1 cellular context compared by ENCODE assay signal in the genomic region with DNA sequence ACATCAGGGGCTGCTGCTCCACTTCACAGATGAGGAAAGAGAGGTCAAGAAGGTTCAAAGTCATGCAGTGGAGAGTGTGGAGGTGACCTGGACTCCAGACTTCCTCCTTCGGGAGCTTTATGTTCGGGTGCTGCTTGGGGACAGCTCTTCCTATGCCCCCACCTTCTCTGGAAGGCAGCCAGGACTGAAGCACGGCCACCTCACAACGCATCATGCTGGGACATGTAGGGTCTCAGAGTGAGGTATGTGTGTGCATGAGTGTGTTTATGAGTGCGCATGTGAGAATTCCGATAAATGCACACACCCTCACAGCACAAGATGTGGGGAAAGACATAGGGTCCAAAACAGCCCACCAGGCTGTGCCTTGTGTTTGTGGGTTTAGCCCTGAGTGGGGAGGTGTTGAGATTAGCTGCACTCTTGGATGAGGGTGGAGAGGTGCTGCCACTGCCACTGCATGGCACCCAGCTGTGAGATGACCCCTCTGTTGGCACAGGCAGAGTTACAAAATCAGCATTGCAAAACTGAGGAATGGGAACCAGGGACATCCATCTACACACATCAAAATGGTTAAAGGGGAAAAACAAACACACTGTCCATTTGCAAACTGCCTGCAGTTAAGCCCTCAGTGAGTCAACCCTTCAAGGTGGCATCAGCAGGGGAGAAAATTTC.
TF ChIP-seq lines count a peak whose summit lies in the region.

No MANE protein-coding gene starts in this region.

TF ChIP-seq in HepG2, 621 proteins besides CTCF, POLR2A, EP300 and RAD21 (continued from another document):
- TF ChIP-seq KDM2A (CRISPR knock-in tag; IDR thresholded peaks at IDR 0.05; ENCODE audit: borderline replicate concordance, low read depth) (0 out of 2 replicates have a peak, but pooled peaks have one; percentile 19), SIX1 (CRISPR knock-in tag; IDR thresholded peaks at IDR 0.05; ENCODE audit: borderline replicate concordance) (no peak), GPN1 (CRISPR knock-in tag; IDR thresholded peaks at IDR 0.05; ENCODE audit: borderline replicate concordance) (no peak), ONECUT2 (CRISPR knock-in tag; IDR thresholded peaks at IDR 0.05) (no peak), CEBPG (CRISPR knock-in tag; IDR thresholded peaks at IDR 0.05) (peak; percentile 62)
- TF ChIP-seq, protein P1, sequence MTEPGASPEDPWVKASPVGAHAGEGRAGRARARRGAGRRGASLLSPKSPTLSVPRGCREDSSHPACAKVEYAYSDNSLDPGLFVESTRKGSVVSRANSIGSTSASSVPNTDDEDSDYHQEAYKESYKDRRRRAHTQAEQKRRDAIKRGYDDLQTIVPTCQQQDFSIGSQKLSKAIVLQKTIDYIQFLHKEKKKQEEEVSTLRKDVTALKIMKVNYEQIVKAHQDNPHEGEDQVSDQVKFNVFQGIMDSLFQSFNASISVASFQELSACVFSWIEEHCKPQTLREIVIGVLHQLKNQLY (CRISPR knock-in tag; IDR thresholded peaks at IDR 0.05), result 0 out of 2 replicates have a peak, but pooled peaks have one; percentile 22
- TF ChIP-seq, protein P2, sequence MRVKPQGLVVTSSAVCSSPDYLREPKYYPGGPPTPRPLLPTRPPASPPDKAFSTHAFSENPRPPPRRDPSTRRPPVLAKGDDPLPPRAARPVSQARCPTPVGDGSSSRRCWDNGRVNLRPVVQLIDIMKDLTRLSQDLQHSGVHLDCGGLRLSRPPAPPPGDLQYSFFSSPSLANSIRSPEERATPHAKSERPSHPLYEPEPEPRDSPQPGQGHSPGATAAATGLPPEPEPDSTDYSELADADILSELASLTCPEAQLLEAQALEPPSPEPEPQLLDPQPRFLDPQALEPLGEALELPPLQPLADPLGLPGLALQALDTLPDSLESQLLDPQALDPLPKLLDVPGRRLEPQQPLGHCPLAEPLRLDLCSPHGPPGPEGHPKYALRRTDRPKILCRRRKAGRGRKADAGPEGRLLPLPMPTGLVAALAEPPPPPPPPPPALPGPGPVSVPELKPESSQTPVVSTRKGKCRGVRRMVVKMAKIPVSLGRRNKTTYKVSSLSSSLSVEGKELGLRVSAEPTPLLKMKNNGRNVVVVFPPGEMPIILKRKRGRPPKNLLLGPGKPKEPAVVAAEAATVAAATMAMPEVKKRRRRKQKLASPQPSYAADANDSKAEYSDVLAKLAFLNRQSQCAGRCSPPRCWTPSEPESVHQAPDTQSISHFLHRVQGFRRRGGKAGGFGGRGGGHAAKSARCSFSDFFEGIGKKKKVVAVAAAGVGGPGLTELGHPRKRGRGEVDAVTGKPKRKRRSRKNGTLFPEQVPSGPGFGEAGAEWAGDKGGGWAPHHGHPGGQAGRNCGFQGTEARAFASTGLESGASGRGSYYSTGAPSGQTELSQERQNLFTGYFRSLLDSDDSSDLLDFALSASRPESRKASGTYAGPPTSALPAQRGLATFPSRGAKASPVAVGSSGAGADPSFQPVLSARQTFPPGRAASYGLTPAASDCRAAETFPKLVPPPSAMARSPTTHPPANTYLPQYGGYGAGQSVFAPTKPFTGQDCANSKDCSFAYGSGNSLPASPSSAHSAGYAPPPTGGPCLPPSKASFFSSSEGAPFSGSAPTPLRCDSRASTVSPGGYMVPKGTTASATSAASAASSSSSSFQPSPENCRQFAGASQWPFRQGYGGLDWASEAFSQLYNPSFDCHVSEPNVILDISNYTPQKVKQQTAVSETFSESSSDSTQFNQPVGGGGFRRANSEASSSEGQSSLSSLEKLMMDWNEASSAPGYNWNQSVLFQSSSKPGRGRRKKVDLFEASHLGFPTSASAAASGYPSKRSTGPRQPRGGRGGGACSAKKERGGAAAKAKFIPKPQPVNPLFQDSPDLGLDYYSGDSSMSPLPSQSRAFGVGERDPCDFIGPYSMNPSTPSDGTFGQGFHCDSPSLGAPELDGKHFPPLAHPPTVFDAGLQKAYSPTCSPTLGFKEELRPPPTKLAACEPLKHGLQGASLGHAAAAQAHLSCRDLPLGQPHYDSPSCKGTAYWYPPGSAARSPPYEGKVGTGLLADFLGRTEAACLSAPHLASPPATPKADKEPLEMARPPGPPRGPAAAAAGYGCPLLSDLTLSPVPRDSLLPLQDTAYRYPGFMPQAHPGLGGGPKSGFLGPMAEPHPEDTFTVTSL (CRISPR knock-in tag; IDR thresholded peaks at IDR 0.05; ENCODE audit: borderline replicate concordance), result no peak
- TF ChIP-seq, protein P3, sequence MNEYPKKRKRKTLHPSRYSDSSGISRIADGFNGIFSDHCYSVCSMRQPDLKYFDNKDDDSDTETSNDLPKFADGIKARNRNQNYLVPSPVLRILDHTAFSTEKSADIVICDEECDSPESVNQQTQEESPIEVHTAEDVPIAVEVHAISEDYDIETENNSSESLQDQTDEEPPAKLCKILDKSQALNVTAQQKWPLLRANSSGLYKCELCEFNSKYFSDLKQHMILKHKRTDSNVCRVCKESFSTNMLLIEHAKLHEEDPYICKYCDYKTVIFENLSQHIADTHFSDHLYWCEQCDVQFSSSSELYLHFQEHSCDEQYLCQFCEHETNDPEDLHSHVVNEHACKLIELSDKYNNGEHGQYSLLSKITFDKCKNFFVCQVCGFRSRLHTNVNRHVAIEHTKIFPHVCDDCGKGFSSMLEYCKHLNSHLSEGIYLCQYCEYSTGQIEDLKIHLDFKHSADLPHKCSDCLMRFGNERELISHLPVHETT (CRISPR knock-in tag; conservative IDR thresholded peaks at IDR 0.05), result no peak
